1 cellular context compared by ENCODE assay signal in the genomic region with DNA sequence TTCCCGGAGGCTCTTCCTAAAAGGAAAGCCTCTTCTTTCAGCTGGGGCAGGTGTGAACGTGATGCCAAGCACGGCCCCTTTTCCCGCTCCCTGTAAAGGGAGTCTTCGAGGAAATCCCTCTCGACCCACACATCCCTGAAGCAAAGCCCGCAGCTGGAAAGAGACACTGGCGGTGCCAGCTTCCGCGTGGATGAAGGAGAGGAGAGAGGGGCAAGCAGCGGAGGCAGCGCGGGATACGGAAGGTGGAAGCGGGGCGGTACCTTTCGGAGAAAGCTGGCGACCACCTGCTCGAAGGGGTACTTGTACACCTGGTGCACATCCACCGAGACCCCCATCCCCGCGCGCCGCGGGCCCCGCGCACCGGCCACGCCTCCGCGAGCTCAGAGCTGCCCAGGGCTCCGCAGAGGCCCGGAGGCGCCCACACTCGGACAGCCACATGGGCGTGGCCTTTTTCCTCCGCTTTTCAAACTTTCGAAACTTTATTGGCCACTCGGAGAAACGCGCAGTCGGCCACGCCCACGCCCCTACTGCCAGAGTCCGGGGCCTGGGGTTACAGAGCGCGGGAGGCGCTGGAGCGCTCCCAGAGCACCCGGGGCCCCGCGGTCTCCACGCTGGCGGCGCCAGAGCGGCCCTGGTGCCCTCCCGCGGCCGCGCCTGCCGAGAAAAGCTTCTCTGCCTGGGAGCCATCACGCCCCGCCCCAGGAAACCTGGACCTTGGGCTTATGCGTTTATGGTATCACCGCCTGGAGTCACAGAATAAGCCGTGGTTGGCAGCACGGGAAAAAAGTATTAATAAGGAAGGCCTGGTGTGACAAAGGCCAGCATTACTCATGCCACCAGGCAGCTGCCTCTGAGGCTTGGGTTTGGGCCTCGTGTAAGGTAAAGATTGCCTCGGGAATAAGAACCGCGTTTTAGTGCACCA.
TF ChIP-seq lines count a peak whose summit lies in the region.

A gene (minus strand): TSS at position 426 of the 922 bp plus-strand sequence. CDS start 91 bp downstream, at position 335.

TF ChIP-seq in A549, 52 proteins besides CTCF, POLR2A, EP300 and RAD21 (continued from another document):
- TF ChIP-seq MAZ (IDR thresholded peaks at IDR 0.05; ENCODE audit: borderline replicate concordance, low read depth, low read length) (0 out of 2 replicates have a peak, but pooled peaks have one; percentile 36), KDM5A (IDR thresholded peaks at IDR 0.05) (no peak), NPAS2 (CRISPR knock-in tag; IDR thresholded peaks at IDR 0.05; ENCODE audit: borderline replicate concordance) (no peak), EHF (CRISPR knock-in tag; IDR thresholded peaks at IDR 0.05) (no peak), CBX2 (IDR thresholded peaks at IDR 0.05; ENCODE audit: borderline replicate concordance, low read depth) (no peak), JUN (IDR thresholded peaks at IDR 0.05) (peak in 1 of 2 experiments; percentile 78; a peak in 3 of 5 replicates), HOXA7 (CRISPR knock-in tag; IDR thresholded peaks at IDR 0.05) (no peak)
- TF ChIP-seq, protein P1, sequence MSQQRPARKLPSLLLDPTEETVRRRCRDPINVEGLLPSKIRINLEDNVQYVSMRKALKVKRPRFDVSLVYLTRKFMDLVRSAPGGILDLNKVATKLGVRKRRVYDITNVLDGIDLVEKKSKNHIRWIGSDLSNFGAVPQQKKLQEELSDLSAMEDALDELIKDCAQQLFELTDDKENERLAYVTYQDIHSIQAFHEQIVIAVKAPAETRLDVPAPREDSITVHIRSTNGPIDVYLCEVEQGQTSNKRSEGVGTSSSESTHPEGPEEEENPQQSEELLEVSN (IDR thresholded peaks at IDR 0.05; ENCODE audit: borderline replicate concordance, low read depth): peak; percentile 85
- TF ChIP-seq, protein P2, sequence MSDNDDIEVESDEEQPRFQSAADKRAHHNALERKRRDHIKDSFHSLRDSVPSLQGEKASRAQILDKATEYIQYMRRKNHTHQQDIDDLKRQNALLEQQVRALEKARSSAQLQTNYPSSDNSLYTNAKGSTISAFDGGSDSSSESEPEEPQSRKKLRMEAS (IDR thresholded peaks at IDR 0.05): peak; percentile 70
- TF ChIP-seq, protein P3, sequence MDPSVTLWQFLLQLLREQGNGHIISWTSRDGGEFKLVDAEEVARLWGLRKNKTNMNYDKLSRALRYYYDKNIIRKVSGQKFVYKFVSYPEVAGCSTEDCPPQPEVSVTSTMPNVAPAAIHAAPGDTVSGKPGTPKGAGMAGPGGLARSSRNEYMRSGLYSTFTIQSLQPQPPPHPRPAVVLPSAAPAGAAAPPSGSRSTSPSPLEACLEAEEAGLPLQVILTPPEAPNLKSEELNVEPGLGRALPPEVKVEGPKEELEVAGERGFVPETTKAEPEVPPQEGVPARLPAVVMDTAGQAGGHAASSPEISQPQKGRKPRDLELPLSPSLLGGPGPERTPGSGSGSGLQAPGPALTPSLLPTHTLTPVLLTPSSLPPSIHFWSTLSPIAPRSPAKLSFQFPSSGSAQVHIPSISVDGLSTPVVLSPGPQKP (IDR thresholded peaks at IDR 0.05; ENCODE audit: low read depth, low read length): no peak
